Comparison of ENCODE assay signal across 6 cellular contexts in the genomic region with DNA sequence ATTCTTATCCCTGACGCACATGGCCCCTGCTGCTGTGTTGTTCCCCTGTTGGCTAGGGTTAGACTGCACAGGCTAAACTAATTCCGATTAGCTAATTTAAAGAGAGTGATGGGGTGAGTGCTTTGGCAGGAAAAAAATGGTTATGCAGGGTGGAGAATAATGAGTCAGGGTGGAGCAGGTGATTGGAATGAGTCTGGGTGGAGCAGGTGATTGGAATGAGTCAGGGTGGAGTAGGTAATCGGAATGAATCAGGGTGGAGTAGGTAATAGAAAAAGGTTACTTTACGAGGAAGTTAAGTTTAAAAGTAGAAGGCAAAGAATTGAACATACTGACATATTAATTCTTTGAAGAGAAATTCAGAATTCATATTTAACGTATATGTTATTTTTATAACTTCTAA. TPM values are rescaled to one million over a fixed set of nuclear protein-coding genes. Genes with fewer than 3 reads are reported as not detected.
"Had no signal": no experiment of that assay in that cellular context is flagged by ENCODE, and none has a peak within 500 bp of the region (broad histone marks: within the 10 kb centered on the region; RNA-seq: fewer than 3 reads in every experiment).

No MANE protein-coding gene starts in this region.

RNA-seq across cellular contexts. Expression of a gene that starts 55.7 kb away (rescaled TPM):
- total RNA-seq: MCF 10A, OCI-LY7, PC-9, RPMI7951, SJSA1, T-cell had no signal
